Comparison of ENCODE assay signal across 10 cellular contexts in the genomic region with DNA sequence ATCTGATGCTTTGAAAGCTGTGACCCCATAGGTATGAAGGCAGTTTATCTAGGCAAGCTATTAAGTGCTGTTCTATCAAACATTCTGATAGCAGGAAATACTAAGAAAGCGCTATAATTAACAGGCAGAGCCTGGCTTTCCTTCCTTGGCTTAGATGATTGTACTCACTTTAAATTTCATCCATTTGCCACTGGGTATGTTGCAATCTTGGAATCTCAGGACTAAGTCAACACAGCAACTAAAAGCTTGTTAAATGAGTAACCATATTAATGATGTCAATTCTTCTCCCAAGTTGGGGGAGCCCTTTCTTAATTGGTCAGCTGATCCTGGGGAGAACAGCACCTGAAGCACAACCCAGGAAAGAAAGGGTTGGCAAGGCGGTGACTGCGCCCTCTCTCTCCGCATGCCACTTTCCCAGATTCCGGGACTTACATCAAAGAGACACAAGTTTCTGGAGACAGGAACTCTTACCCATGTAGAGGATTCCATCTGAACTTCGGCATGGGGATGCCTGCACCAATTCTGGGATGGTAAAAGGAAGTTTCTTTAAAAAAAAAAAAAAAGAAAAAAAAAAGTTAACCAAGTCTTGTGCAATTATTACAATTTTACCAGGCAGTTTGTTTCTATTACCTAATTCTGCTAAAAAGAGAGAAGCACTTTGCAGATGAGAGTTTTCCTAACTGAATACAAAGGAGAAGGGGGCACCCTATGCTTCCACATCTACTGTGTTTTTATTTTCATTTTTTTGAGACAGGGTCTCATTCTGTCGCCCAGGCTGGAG. TPM values are rescaled to one million over a fixed set of nuclear protein-coding genes. Genes with fewer than 3 reads are reported as not detected.
DNase-seq lines count a peak whose midpoint lies in the region; ATAC-seq, FAIRE-seq and TF ChIP-seq lines count a peak whose summit lies in the region.
"Had no signal": no experiment of that assay in that cellular context is flagged by ENCODE, and none has a peak within 500 bp of the region (broad histone marks: within the 10 kb centered on the region; RNA-seq: fewer than 3 reads in every experiment).

No MANE protein-coding gene starts in this region.

- H3K4me3 Mint-ChIP-seq in Caco-2 (ENCODE audit: unreplicated experiment) (no peak overlapping the region), astrocyte (ENCODE audit: unreplicated experiment) (no peak overlapping the region)

- no peaks in the 10 kb centered on the region for H4K20me1 ChIP-seq in astrocyte (ENCODE audit: insufficient read depth, low read length)

- H3K36me3 ChIP-seq in Caco-2 (ENCODE audit: control insufficient read depth, insufficient read depth, low read length) (peaks cover 10% of the 10 kb centered on the region), astrocyte (ENCODE audit: insufficient read depth, low read length) (no peaks in the 10 kb centered on the region)

- H3K9me3 Mint-ChIP-seq in Caco-2 (ENCODE audit: unreplicated experiment) (peaks cover 11% of the 10 kb centered on the region), astrocyte (ENCODE audit: unreplicated experiment) (peaks cover 6% of the 10 kb centered on the region)

- peak overlapping the region; percentile 74 for H3K27ac Mint-ChIP-seq in Caco-2 (ENCODE audit: unreplicated experiment)
- no peak overlapping the region for H3K27ac Mint-ChIP-seq in astrocyte (ENCODE audit: unreplicated experiment)

- BruUV-seq in Caco-2 (replicated peaks; lab: Mats Ljungman, UMichigan), result no TSS peak

- H3K36me3 Mint-ChIP-seq in Caco-2 (ENCODE audit: insufficient read depth, unreplicated experiment) (peaks cover 36% of the 10 kb centered on the region), astrocyte (ENCODE audit: low read depth, unreplicated experiment) (peaks cover 43% of the 10 kb centered on the region)

- H3K27me3 Mint-ChIP-seq in Caco-2 (ENCODE audit: insufficient read depth, unreplicated experiment) (no peaks in the 10 kb centered on the region), astrocyte (ENCODE audit: low read depth, unreplicated experiment) (no peaks in the 10 kb centered on the region)

- H3K4me1 ChIP-seq in Caco-2 (peaks cover 15% of the 10 kb centered on the region), astrocyte (ENCODE audit: insufficient read depth, low read length) (no peaks in the 10 kb centered on the region)
- H3K4me1 ChIP-seq: SJSA1 had no signal

- no peak overlapping the region for H3K27ac ChIP-seq in astrocyte (ENCODE audit: low read depth, low read length)
- H3K27ac ChIP-seq: SJSA1 had no signal

- CTCF ChIA-PET in Caco-2 (lab: Charles Lee), result interaction anchor here (1.0 to 3.1 kb wide), 6 partner anchors 11 to 59 kb away, joined by 3 to 11 read pairs (median 4); no protein-coding TSS in a partner anchor

- no peaks in the 10 kb centered on the region for H3K79me2 ChIP-seq in astrocyte (ENCODE audit: insufficient read depth, low read length)

- H3K9ac ChIP-seq in astrocyte (ENCODE audit: low read length), result no peak overlapping the region

- H3K4me1 Mint-ChIP-seq in Caco-2 (ENCODE audit: low read depth, unreplicated experiment) (peaks cover 12% of the 10 kb centered on the region), astrocyte (ENCODE audit: low read depth, unreplicated experiment) (peaks cover 2% of the 10 kb centered on the region)

- no peak overlapping the region for H2AFZ ChIP-seq in astrocyte (ENCODE audit: low read depth, low read length)

- TF ChIP-seq CTCF in Caco-2 (IDR thresholded peaks at IDR 0.05; ENCODE audit: insufficient read depth in 1 of 2, low read depth in 1 of 2, low read length in 1 of 2, severe bottlenecking in 1 of 2, unreplicated experiment in 1 of 2), result no peak
- no peak for TF ChIP-seq CTCF in astrocyte (IDR thresholded peaks at IDR 0.05; ENCODE audit: insufficient read depth, low read depth, low read length)

- POLR2A ChIA-PET in Caco-2 (lab: Charles Lee), result interaction anchor here (1.3 kb wide), 1 partner anchor 54 kb away, joined by 3 read pairs; no protein-coding TSS in a partner anchor

- no peak overlapping the region for H3K4me2 ChIP-seq in astrocyte (ENCODE audit: low read length)

- H3K4me3 ChIP-seq in Caco-2 (ENCODE audit: low read depth, low read length) (no peak overlapping the region), astrocyte (ENCODE audit: insufficient read depth, low read depth, low read length) (no peak overlapping the region)
- H3K4me3 ChIP-seq: SJSA1 had no signal

- FAIRE-seq in astrocyte (lab: Jason Lieb, UNC), result no peak

- peak; percentile 12 for ATAC-seq in HG03139 (IDR thresholded peaks at IDR 0.05; ENCODE audit: unreplicated experiment)

- DNase-seq in Caco-2 (peak in 1 of 2 experiments; percentile 27), astrocyte (ENCODE audit: low read depth) (peak; percentile 48), mucosa of gallbladder (ENCODE audit: low spot score) (peak; percentile 67), T1000 (lab: John Stamatoyannopoulos, UW) (no peak), foreskin melanocyte (no peak), retina (no peak)
- DNase-seq in stimulated activated naive CD4-positive, alpha-beta T cell (lab: John Stamatoyannopoulos, UW), result no peak
- DNase-seq: hypothalamus had no signal

- no peaks in the 10 kb centered on the region for H3K27me3 ChIP-seq in Caco-2 (replicated peaks; ENCODE audit: control insufficient read depth, insufficient read depth, low read length)
- H3K27me3 ChIP-seq in astrocyte (ENCODE audit: insufficient read depth, low read length), result no peaks in the 10 kb centered on the region
- H3K27me3 ChIP-seq: SJSA1 had no signal

- peaks cover under 1% of the 10 kb centered on the region for H3K9me3 ChIP-seq in Caco-2
- H3K9me3 ChIP-seq in astrocyte (ENCODE audit: insufficient read depth, low read depth, low read length), result no peaks in the 10 kb centered on the region

- intact Hi-C loops in Caco-2 (cut with micrococcal nuclease; ENCODE audit: unreplicated experiment), result no loop called here

RNA-seq across cellular contexts. Expression of a gene that starts 54.5 kb away (rescaled TPM):
- 1.9 and 2.0 TPM in 2 replicates for total RNA-seq in Caco-2 (2022)
- not detected in 2 replicates for total RNA-seq in astrocyte
- 14.8 TPM for total RNA-seq in mucosa of gallbladder

RNA-seq across cellular contexts. Expression of a gene that starts 55.0 kb away (rescaled TPM):
- total RNA-seq in Caco-2 (2022) (24.3 and 27.5 TPM in 2 replicates), astrocyte (9.1 and 11.7 TPM in 2 replicates), mucosa of gallbladder (41.6 TPM)

Comparison
In these comparisons a context has a peak if more than half of its experiments do, and no peak if none do; other contexts are left out.
1. DNase-seq: peak in astrocyte (single experiment) and mucosa of gallbladder (single experiment); none in T1000 (single experiment), foreskin melanocyte (single experiment), retina (single experiment) and stimulated activated naive CD4-positive, alpha-beta T cell (0 of 6).